Comparison of ENCODE assay signal across 8 cellular contexts in genomic region chr20:47493175-47493953, GRCh38. TPM values are rescaled to one million over a fixed set of nuclear protein-coding genes. Genes with fewer than 3 reads are reported as not detected.
DNase-seq lines count a peak whose midpoint lies in the region; ATAC-seq and TF ChIP-seq lines count a peak whose summit lies in the region.

No MANE protein-coding gene starts in this region.

- H3K4me1 Mint-ChIP-seq in activated CD4-positive, alpha-beta T cell treated with anti-CD3 and anti-CD28 coated beads for 36 hours = peaks cover 83% of the 10 kb centered on the region

- TF ChIP-seq CTCF in thoracic aorta (IDR thresholded peaks at IDR 0.05) = no peak

- CTCF ChIA-PET in activated CD4-positive, alpha-beta T cell treated with anti-CD3 and anti-CD28 coated beads for 36 hours (lab: Charles Lee) = interaction anchor here (0.6 to 1.6 kb wide), 8 partner anchors 10 to 139 kb away, joined by 3 to 9 read pairs (median 4); no protein-coding TSS in a partner anchor

- POLR2A ChIA-PET in activated CD4-positive, alpha-beta T cell treated with anti-CD3 and anti-CD28 coated beads for 36 hours (lab: Charles Lee) = interaction anchor here (0.6 to 1.5 kb wide), 6 partner anchors 9 to 117 kb away, joined by 3 to 7 read pairs (median 4); partner anchors contain the start of gene NCOA3

- DNase-seq in activated CD4-positive, alpha-beta T cell treated with anti-CD3 and anti-CD28 coated beads for 24 hours (ENCODE audit: low read depth in 2 of 2) = peak; percentile 51 to 53
- DNase-seq in activated CD4-positive, alpha-beta T cell treated with anti-CD3 and anti-CD28 coated beads for 1 hour = no peak
- DNase-seq in NCI-H2227 treated with DMSO at 0.1 percent for 48 hours (lab: John Stamatoyannopoulos, UW) = peak; percentile 98
- peak; percentile 83 for DNase-seq in activated CD4-positive, alpha-beta T cell treated with anti-CD3 and anti-CD28 coated beads for 36 hours
- peak; percentile 7 for DNase-seq in effector CD8-positive, alpha-beta T cell (lab: John Stamatoyannopoulos, UW)
- peak; percentile 58 for DNase-seq in thoracic aorta (ENCODE audit: low spot score)

- no peaks in the 10 kb centered on the region for H3K36me3 ChIP-seq in muscle layer of colon (ENCODE audit: insufficient read depth, low read length)
- H3K36me3 ChIP-seq in thoracic aorta = no peaks in the 10 kb centered on the region

- intact Hi-C loops in activated CD4-positive, alpha-beta T cell treated with anti-CD3 and anti-CD28 coated beads for 36 hours (cut with DNase I, micrococcal nuclease) = loop anchor here in 1 of 2 experiments (1.0 kb wide), 1 partner anchor 8 kb away; the partner anchor contains the start of gene NCOA3

- peak overlapping the region; percentile 14 for H3K9ac ChIP-seq in muscle layer of colon (ENCODE audit: low read length)

- peak overlapping the region; percentile 78 for H3K27ac Mint-ChIP-seq in activated CD4-positive, alpha-beta T cell treated with anti-CD3 and anti-CD28 coated beads for 36 hours

- peak overlapping the region; percentile 31 for H3K4me3 Mint-ChIP-seq in activated CD4-positive, alpha-beta T cell treated with anti-CD3 and anti-CD28 coated beads for 36 hours

- peak; percentile 53 for ATAC-seq in activated CD4-positive, alpha-beta T cell treated with anti-CD3 and anti-CD28 coated beads for 36 hours
- peak; percentile 92 for ATAC-seq in thoracic aorta (ENCODE audit: insufficient number of reproducible peaks, low FRiP score, low read depth)
- ATAC-seq in HG03460 (IDR thresholded peaks at IDR 0.05; ENCODE audit: unreplicated experiment) = no peak

- H3K27me3 ChIP-seq in muscle layer of colon (ENCODE audit: control insufficient read depth in 1 of 2, insufficient read depth in 2 of 2, low read length in 2 of 2) (no peaks in the 10 kb centered on the region), thoracic aorta (replicated peaks; ENCODE audit: insufficient read depth) (no peaks in the 10 kb centered on the region)

- H3K27me3 Mint-ChIP-seq in activated CD4-positive, alpha-beta T cell treated with anti-CD3 and anti-CD28 coated beads for 36 hours = no peaks in the 10 kb centered on the region

- H3K9me3 ChIP-seq in muscle layer of colon (ENCODE audit: low read length) (no peaks in the 10 kb centered on the region), thoracic aorta (no peaks in the 10 kb centered on the region)

- no peak overlapping the region for H3K4me3 ChIP-seq in muscle layer of colon (ENCODE audit: low read depth in 1 of 2, low read length in 2 of 2)
- H3K4me3 ChIP-seq in thoracic aorta = peak overlapping the region; percentile 46

- H3K4me1 ChIP-seq in muscle layer of colon (ENCODE audit: insufficient read depth, low read length) (peaks cover 16% of the 10 kb centered on the region), thoracic aorta (ENCODE audit: control insufficient read depth in 1 of 2, low read depth in 2 of 2) (peaks cover 16 to 24% of the 10 kb centered on the region in 2 donors)

- H3K9me3 Mint-ChIP-seq in activated CD4-positive, alpha-beta T cell treated with anti-CD3 and anti-CD28 coated beads for 36 hours (ENCODE audit: low read depth) = no peaks in the 10 kb centered on the region

- H3K27ac ChIP-seq in muscle layer of colon (ENCODE audit: low read depth, low read length) (no peak overlapping the region), thoracic aorta (peak overlapping the region; percentile 54 to 60)

- peaks cover 7% of the 10 kb centered on the region for H3K36me3 Mint-ChIP-seq in activated CD4-positive, alpha-beta T cell treated with anti-CD3 and anti-CD28 coated beads for 36 hours (ENCODE audit: low read depth)

RNA-seq across cellular contexts. Expression of gene NCOA3, which starts 8.3 kb away (rescaled TPM):
- 10 to 100 TPM; 76.4 to 83.4 TPM for total RNA-seq in activated CD4-positive, alpha-beta T cell treated with anti-CD3 and anti-CD28 coated beads for 36 hours
- total RNA-seq in thoracic aorta = 10 to 100 TPM; 44.3 to 68.1 TPM
